Comparison of ENCODE assay signal across 17 cellular contexts in genomic region chr22:50452649-50453048, GRCh38. TPM values are rescaled to one million over a fixed set of nuclear protein-coding genes. Genes with fewer than 3 reads are reported as not detected.
DNase-seq lines count a peak whose midpoint lies in the region; ATAC-seq and TF ChIP-seq lines count a peak whose summit lies in the region.
"Had no signal": no experiment of that assay in that cellular context is flagged by ENCODE, and none has a peak within 500 bp of the region (broad histone marks: within the 10 kb centered on the region; RNA-seq: fewer than 3 reads in every experiment).

No MANE protein-coding gene starts in this region.

- POLR2A ChIA-PET in activated CD4-positive, alpha-beta T cell treated with anti-CD3 and anti-CD28 coated beads, Interleukin-2, amount 10 ng/mL, durations not matched to agents 7 days and 5 days (lab: Charles Lee) = interaction anchor here (0.7 kb wide), 1 partner anchor 77 kb away, joined by 3 read pairs; the partner anchor contains the start of gene TYMP

- no peak for ATAC-seq in stimulated activated memory B cell treated with anti-CD40 and anti-IgM and Interleukin-4, amounts not matched to agents 10 μg/mL and 1 μg/mL and 100 μg/mL, for 72 hours
- ATAC-seq in HG03442 (IDR thresholded peaks at IDR 0.05; ENCODE audit: unreplicated experiment) = no peak

- no peak overlapping the region for H2AFZ ChIP-seq in SU-DHL-6 (ENCODE audit: low read depth, low read length, severe bottlenecking)
- H2AFZ ChIP-seq: hepatocyte had no signal

- peaks cover 48% of the 10 kb centered on the region for H3K36me3 Mint-ChIP-seq in activated CD4-positive, alpha-beta T cell treated with anti-CD3 and anti-CD28 coated beads, Interleukin-2, amount 10 ng/mL, durations not matched to agents 7 days and 5 days (ENCODE audit: low read depth)
- peaks cover 28% of the 10 kb centered on the region for H3K36me3 Mint-ChIP-seq in chondrocyte (ENCODE audit: low read depth)
- H3K36me3 Mint-ChIP-seq in stimulated activated memory B cell treated with anti-CD40 and anti-IgM and Interleukin-4, amounts not matched to agents 10 μg/mL and 1 μg/mL and 100 μg/mL, for 72 hours = peaks cover 71% of the 10 kb centered on the region

- no peaks in the 10 kb centered on the region for H3K9me3 Mint-ChIP-seq in activated CD4-positive, alpha-beta T cell treated with anti-CD3 and anti-CD28 coated beads, Interleukin-2, amount 10 ng/mL, durations not matched to agents 7 days and 5 days
- no peaks in the 10 kb centered on the region for H3K9me3 Mint-ChIP-seq in chondrocyte (ENCODE audit: low read depth)
- H3K9me3 Mint-ChIP-seq in stimulated activated memory B cell treated with anti-CD40 and anti-IgM and Interleukin-4, amounts not matched to agents 10 μg/mL and 1 μg/mL and 100 μg/mL, for 72 hours = no peaks in the 10 kb centered on the region

- CTCF ChIA-PET in activated CD4-positive, alpha-beta T cell treated with anti-CD3 and anti-CD28 coated beads, Interleukin-2, amount 10 ng/mL, durations not matched to agents 7 days and 5 days (lab: Charles Lee) = interaction anchor here (0.7 to 1.7 kb wide), 4 partner anchors 10 to 177 kb away, joined by 3 to 6 read pairs (median 3); no protein-coding TSS in a partner anchor

- no peaks in the 10 kb centered on the region for H3K9me2 ChIP-seq in SU-DHL-6 (replicated peaks; ENCODE audit: insufficient read depth, low read length)
- H3K9me2 ChIP-seq: SK-N-SH had no signal

- TF ChIP-seq CTCF in SU-DHL-6 (IDR thresholded peaks at IDR 0.05; ENCODE audit: insufficient read depth, low read length, poor library complexity, severe bottlenecking) (no peak), chondrocyte (IDR thresholded peaks at IDR 0.05) (no peak)

- no peak overlapping the region for H3K4me2 ChIP-seq in SU-DHL-6 (ENCODE audit: low read depth, low read length, poor library complexity, severe bottlenecking)
- H3K4me2 ChIP-seq: hepatocyte, SK-N-SH had no signal

- H3K27me3 ChIP-seq in SU-DHL-6 (ENCODE audit: low read length) = no peaks in the 10 kb centered on the region
- H3K27me3 ChIP-seq: hepatocyte, upper lobe of left lung had no signal

- no peaks in the 10 kb centered on the region for H3K9me3 ChIP-seq in SU-DHL-6 (ENCODE audit: insufficient read depth, low read length)
- H3K9me3 ChIP-seq: SK-N-SH, upper lobe of left lung had no signal

- H3K36me3 ChIP-seq in SU-DHL-6 (ENCODE audit: low read length) = peaks cover 8% of the 10 kb centered on the region

- H3K9ac ChIP-seq in SU-DHL-6 (ENCODE audit: low read length) = no peak overlapping the region
- H3K9ac ChIP-seq: SK-N-SH had no signal

- peaks cover 11% of the 10 kb centered on the region for H3K4me1 Mint-ChIP-seq in activated CD4-positive, alpha-beta T cell treated with anti-CD3 and anti-CD28 coated beads, Interleukin-2, amount 10 ng/mL, durations not matched to agents 7 days and 5 days
- no peaks in the 10 kb centered on the region for H3K4me1 Mint-ChIP-seq in chondrocyte (ENCODE audit: low read depth)
- H3K4me1 Mint-ChIP-seq in stimulated activated memory B cell treated with anti-CD40 and anti-IgM and Interleukin-4, amounts not matched to agents 10 μg/mL and 1 μg/mL and 100 μg/mL, for 72 hours = peaks cover 22% of the 10 kb centered on the region

- H3F3A ChIP-seq in SU-DHL-6 (ENCODE audit: insufficient read depth) = peaks cover 37% of the 10 kb centered on the region

- peak overlapping the region; percentile 60 for H3K27ac Mint-ChIP-seq in activated CD4-positive, alpha-beta T cell treated with anti-CD3 and anti-CD28 coated beads, Interleukin-2, amount 10 ng/mL, durations not matched to agents 7 days and 5 days
- H3K27ac Mint-ChIP-seq in chondrocyte (ENCODE audit: unreplicated experiment) = peak overlapping the region; percentile 71
- H3K27ac Mint-ChIP-seq in stimulated activated memory B cell treated with anti-CD40 and anti-IgM and Interleukin-4, amounts not matched to agents 10 μg/mL and 1 μg/mL and 100 μg/mL, for 72 hours = peak overlapping the region; percentile 68

- H4K20me1 ChIP-seq in SU-DHL-6 (ENCODE audit: low read depth, low read length) = no peaks in the 10 kb centered on the region

- peak overlapping the region; percentile 39; the same call in 1 of the 2 replicates for H3K27ac ChIP-seq in SU-DHL-6 (ENCODE audit: low read depth, low read length)
- H3K27ac ChIP-seq: hepatocyte, upper lobe of left lung, VCaP had no signal

- no peak for DNase-seq in activated CD4-positive, alpha-beta T cell treated with anti-CD3 and anti-CD28 coated beads, Interleukin-2, amount 10 ng/mL, durations not matched to agents 7 days and 5 days
- DNase-seq in activated CD4-positive, alpha-beta T cell treated with anti-CD3 and anti-CD28 coated beads, Interleukin-2, amount 50 U/mL, for 4 hours = no peak
- DNase-seq in chondrocyte (ENCODE audit: low spot score) (no peak), NCI-H2081 treated with DMSO at 0.1 percent for 48 hours (lab: John Stamatoyannopoulos, UW) (no peak), RPMI8226 (no peak)
- DNase-seq: EL; kidney; NCI-H1436 treated with DMSO at 0.1 percent for 48 hours; SK-N-SH; stimulated activated naive CD4-positive, alpha-beta T cell; upper lobe of left lung had no signal

- H3K4me3 Mint-ChIP-seq in activated CD4-positive, alpha-beta T cell treated with anti-CD3 and anti-CD28 coated beads, Interleukin-2, amount 10 ng/mL, durations not matched to agents 7 days and 5 days = no peak overlapping the region
- H3K4me3 Mint-ChIP-seq in chondrocyte (ENCODE audit: unreplicated experiment) = no peak overlapping the region
- no peak overlapping the region for H3K4me3 Mint-ChIP-seq in stimulated activated memory B cell treated with anti-CD40 and anti-IgM and Interleukin-4, amounts not matched to agents 10 μg/mL and 1 μg/mL and 100 μg/mL, for 72 hours

- H3K79me2 ChIP-seq in SU-DHL-6 (ENCODE audit: insufficient read depth, low read length) = no peaks in the 10 kb centered on the region
- H3K79me2 ChIP-seq: hepatocyte had no signal

- no peak overlapping the region for H3K4me3 ChIP-seq in SU-DHL-6 (ENCODE audit: insufficient read depth, low read length, poor library complexity, severe bottlenecking)
- H3K4me3 ChIP-seq: hepatocyte, upper lobe of left lung had no signal

- H3K27me3 Mint-ChIP-seq in activated CD4-positive, alpha-beta T cell treated with anti-CD3 and anti-CD28 coated beads, Interleukin-2, amount 10 ng/mL, durations not matched to agents 7 days and 5 days = no peaks in the 10 kb centered on the region
- H3K27me3 Mint-ChIP-seq in chondrocyte (ENCODE audit: low read depth) = no peaks in the 10 kb centered on the region
- H3K27me3 Mint-ChIP-seq in stimulated activated memory B cell treated with anti-CD40 and anti-IgM and Interleukin-4, amounts not matched to agents 10 μg/mL and 1 μg/mL and 100 μg/mL, for 72 hours = no peaks in the 10 kb centered on the region

RNA-seq across cellular contexts. Expression of gene SBF1, which starts 22.2 kb away (rescaled TPM):
- total RNA-seq in activated CD4-positive, alpha-beta T cell treated with anti-CD3 and anti-CD28 coated beads, Interleukin-2, amount 10 ng/mL, durations not matched to agents 7 days and 5 days = 100 to 1,000 TPM; 211 to 224 TPM
- total RNA-seq in chondrocyte = 103 to 110 TPM (median 104 TPM) in 3 replicates

RNA-seq across cellular contexts. Expression of gene ADM2, which starts 28.7 kb away (rescaled TPM):
- 1 to 10 TPM; 3.7 to 4.1 TPM for total RNA-seq in activated CD4-positive, alpha-beta T cell treated with anti-CD3 and anti-CD28 coated beads, Interleukin-2, amount 10 ng/mL, durations not matched to agents 7 days and 5 days
- total RNA-seq in chondrocyte = 1.5 to 46.5 TPM (median 46.5 TPM) in 3 replicates

RNA-seq across cellular contexts. Expression of gene MIOX, which starts 34.0 kb away (rescaled TPM):
- total RNA-seq in activated CD4-positive, alpha-beta T cell treated with anti-CD3 and anti-CD28 coated beads, Interleukin-2, amount 10 ng/mL, durations not matched to agents 7 days and 5 days = under 1 TPM in 1 of 2 experiments, not detected in 1; 0.23 TPM
- 0.99 to 1.6 TPM in 2 of 3 replicates, not detected in the other for total RNA-seq in chondrocyte
- total RNA-seq: cardiac septum, hepatocyte, upper lobe of left lung had no signal

RNA-seq across cellular contexts. Expression of gene LMF2, which starts 54.9 kb away (rescaled TPM):
- 100 to 1,000 TPM; 130 to 139 TPM for total RNA-seq in activated CD4-positive, alpha-beta T cell treated with anti-CD3 and anti-CD28 coated beads, Interleukin-2, amount 10 ng/mL, durations not matched to agents 7 days and 5 days
- total RNA-seq in chondrocyte = 111 to 124 TPM (median 120 TPM) in 3 replicates

RNA-seq across cellular contexts. Expression of gene NCAPH2, which starts 55.4 kb away (rescaled TPM):
- total RNA-seq in activated CD4-positive, alpha-beta T cell treated with anti-CD3 and anti-CD28 coated beads, Interleukin-2, amount 10 ng/mL, durations not matched to agents 7 days and 5 days = 100 to 1,000 TPM; 110 to 133 TPM
- total RNA-seq in chondrocyte = 37.4 to 51.2 TPM (median 38.9 TPM) in 3 replicates
